1 cellular context compared by ENCODE assay signal in the genomic region with DNA sequence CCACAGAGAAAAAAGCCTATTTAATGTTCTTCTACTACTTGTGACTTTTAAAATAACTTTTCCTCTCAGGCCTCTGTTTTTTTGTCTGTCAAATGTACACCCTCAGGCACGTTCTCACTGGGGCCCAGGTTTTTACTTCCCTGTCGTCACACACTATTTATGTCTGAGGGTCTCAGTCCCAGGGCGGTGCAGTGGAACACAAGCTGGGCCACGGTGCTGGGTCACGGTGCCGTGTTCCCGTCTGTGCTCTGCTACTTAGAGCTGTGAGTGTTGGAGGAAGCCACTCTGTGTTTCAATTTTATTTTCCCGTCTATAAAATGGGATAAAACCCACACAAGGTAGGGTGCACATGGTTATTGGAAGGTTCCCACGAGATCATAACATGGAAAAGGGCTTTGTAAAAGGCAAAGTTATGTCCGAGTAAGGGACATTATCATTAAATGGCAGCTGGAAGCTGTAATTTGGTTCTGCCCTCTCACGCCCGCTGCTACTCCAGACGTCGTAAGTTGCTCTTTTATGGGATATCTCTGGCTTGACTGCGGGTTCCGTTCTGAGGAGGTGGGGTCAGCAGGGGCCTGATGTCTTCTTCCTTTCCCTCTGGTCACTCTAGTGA.
TF ChIP-seq lines count a peak whose summit lies in the region.

No MANE protein-coding gene starts in this region.

TF ChIP-seq in K562, 482 proteins besides CTCF, POLR2A, EP300 and RAD21 (continued from another document and continues in another):
- TF ChIP-seq AFF1 (IDR thresholded peaks at IDR 0.05; ENCODE audit: low read depth in 1 of 2, partially characterized antibody in 2 of 2): peak; percentile 38 to 40
- TF ChIP-seq, protein P1, sequence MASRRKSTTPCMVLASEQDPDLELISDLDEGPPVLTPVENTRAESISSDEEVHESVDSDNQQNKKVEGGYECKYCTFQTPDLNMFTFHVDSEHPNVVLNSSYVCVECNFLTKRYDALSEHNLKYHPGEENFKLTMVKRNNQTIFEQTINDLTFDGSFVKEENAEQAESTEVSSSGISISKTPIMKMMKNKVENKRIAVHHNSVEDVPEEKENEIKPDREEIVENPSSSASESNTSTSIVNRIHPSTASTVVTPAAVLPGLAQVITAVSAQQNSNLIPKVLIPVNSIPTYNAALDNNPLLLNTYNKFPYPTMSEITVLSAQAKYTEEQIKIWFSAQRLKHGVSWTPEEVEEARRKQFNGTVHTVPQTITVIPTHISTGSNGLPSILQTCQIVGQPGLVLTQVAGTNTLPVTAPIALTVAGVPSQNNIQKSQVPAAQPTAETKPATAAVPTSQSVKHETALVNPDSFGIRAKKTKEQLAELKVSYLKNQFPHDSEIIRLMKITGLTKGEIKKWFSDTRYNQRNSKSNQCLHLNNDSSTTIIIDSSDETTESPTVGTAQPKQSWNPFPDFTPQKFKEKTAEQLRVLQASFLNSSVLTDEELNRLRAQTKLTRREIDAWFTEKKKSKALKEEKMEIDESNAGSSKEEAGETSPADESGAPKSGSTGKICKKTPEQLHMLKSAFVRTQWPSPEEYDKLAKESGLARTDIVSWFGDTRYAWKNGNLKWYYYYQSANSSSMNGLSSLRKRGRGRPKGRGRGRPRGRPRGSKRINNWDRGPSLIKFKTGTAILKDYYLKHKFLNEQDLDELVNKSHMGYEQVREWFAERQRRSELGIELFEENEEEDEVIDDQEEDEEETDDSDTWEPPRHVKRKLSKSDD (conservative IDR thresholded peaks at IDR 0.05; ENCODE audit: low read length): no peak
- peak; percentile 54 for TF ChIP-seq BRD9 (IDR thresholded peaks at IDR 0.05; ENCODE audit: low read depth, partially characterized antibody)
- no peak for TF ChIP-seq DMBX1 (CRISPR knock-in tag; IDR thresholded peaks at IDR 0.05; ENCODE audit: borderline replicate concordance)
- TF ChIP-seq ZNF431 (CRISPR knock-in tag; IDR thresholded peaks at IDR 0.05): no peak
- TF ChIP-seq, protein P2, sequence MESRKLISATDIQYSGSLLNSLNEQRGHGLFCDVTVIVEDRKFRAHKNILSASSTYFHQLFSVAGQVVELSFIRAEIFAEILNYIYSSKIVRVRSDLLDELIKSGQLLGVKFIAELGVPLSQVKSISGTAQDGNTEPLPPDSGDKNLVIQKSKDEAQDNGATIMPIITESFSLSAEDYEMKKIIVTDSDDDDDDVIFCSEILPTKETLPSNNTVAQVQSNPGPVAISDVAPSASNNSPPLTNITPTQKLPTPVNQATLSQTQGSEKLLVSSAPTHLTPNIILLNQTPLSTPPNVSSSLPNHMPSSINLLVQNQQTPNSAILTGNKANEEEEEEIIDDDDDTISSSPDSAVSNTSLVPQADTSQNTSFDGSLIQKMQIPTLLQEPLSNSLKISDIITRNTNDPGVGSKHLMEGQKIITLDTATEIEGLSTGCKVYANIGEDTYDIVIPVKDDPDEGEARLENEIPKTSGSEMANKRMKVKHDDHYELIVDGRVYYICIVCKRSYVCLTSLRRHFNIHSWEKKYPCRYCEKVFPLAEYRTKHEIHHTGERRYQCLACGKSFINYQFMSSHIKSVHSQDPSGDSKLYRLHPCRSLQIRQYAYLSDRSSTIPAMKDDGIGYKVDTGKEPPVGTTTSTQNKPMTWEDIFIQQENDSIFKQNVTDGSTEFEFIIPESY (CRISPR knock-in tag; IDR thresholded peaks at IDR 0.05): no peak
- TF ChIP-seq ZNF217 (CRISPR knock-in tag; IDR thresholded peaks at IDR 0.05): no peak
- peak; percentile 41; the same call in 1 of the 2 replicates for TF ChIP-seq ZNF449 (CRISPR knock-in tag; IDR thresholded peaks at IDR 0.05)
- TF ChIP-seq, protein P3, sequence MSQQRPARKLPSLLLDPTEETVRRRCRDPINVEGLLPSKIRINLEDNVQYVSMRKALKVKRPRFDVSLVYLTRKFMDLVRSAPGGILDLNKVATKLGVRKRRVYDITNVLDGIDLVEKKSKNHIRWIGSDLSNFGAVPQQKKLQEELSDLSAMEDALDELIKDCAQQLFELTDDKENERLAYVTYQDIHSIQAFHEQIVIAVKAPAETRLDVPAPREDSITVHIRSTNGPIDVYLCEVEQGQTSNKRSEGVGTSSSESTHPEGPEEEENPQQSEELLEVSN (IDR thresholded peaks at IDR 0.05; ENCODE audit: borderline replicate concordance in 1 of 2, extremely low read depth in 1 of 2, insufficient read depth in 1 of 2, insufficient read length in 1 of 2, low read depth in 1 of 2, low read length in 1 of 2, poor library complexity in 1 of 2, severe bottlenecking in 1 of 2): peak; percentile 41 to 61
- TF ChIP-seq NR2F6 (CRISPR knock-in tag; IDR thresholded peaks at IDR 0.05): no peak
- no peak for TF ChIP-seq SRF (CRISPR knock-in tag; IDR thresholded peaks at IDR 0.05)
- no peak for TF ChIP-seq ZNF507 (tag; conservative IDR thresholded peaks at IDR 0.05)
- no peak for TF ChIP-seq RBM25 (IDR thresholded peaks at IDR 0.05; ENCODE audit: low read depth, low read length, severe bottlenecking)
- no peak for TF ChIP-seq ZNF253 (CRISPR knock-in tag; conservative IDR thresholded peaks at IDR 0.05)
- peak; percentile 59; the same call in 1 of the 2 replicates for TF ChIP-seq HDAC2 (IDR thresholded peaks at IDR 0.05)
- TF ChIP-seq RBM39 (optimal IDR thresholded peaks at IDR 0.05; ENCODE audit: low read depth, low read length): peak; percentile 31
- TF ChIP-seq BRCA1 (IDR thresholded peaks at IDR 0.05): no peak
- no peak for TF ChIP-seq BRCA1 (CRISPR knock-in tag; IDR thresholded peaks at IDR 0.05)
- TF ChIP-seq SIN3A (IDR thresholded peaks at IDR 0.05; ENCODE audit: borderline replicate concordance in 2 of 2, control insufficient read depth in 1 of 2, low read depth in 2 of 2, low read length in 2 of 2): no peak
- TF ChIP-seq MBD2 (IDR thresholded peaks at IDR 0.05; ENCODE audit: borderline replicate concordance, low read depth): no peak
- peak; percentile 76 for TF ChIP-seq ZKSCAN3 (CRISPR knock-in tag; IDR thresholded peaks at IDR 0.05)
- no peak for TF ChIP-seq TBP (optimal IDR thresholded peaks at IDR 0.05; ENCODE audit: low read depth, low read length)
- TF ChIP-seq STAT5B (CRISPR knock-in tag; IDR thresholded peaks at IDR 0.05): 0 out of 2 replicates have a peak, but pooled peaks have one; percentile 16
- TF ChIP-seq JUN (IDR thresholded peaks at IDR 0.05; ENCODE audit: borderline replicate concordance, low read depth, low read length): no peak
- TF ChIP-seq JUN (CRISPR knock-in tag; IDR thresholded peaks at IDR 0.05; ENCODE audit: borderline replicate concordance): 0 out of 2 replicates have a peak, but pooled peaks have one; percentile 76
- TF ChIP-seq ZC3H8 (IDR thresholded peaks at IDR 0.05): no peak
- no peak for TF ChIP-seq ESRRB (CRISPR knock-in tag; IDR thresholded peaks at IDR 0.05; ENCODE audit: borderline replicate concordance)
- TF ChIP-seq MYBL2 (IDR thresholded peaks at IDR 0.05; ENCODE audit: low read depth): no peak
- TF ChIP-seq MYBL2 (CRISPR knock-in tag; IDR thresholded peaks at IDR 0.05; ENCODE audit: borderline replicate concordance): no peak
- no peak for TF ChIP-seq ZNF274 (IDR thresholded peaks at IDR 0.05; ENCODE audit: borderline replicate concordance, low read depth, low read length)
- no peak; the same call in 1 of the 2 replicates for TF ChIP-seq TFAP4 (CRISPR knock-in tag; IDR thresholded peaks at IDR 0.05; ENCODE audit: borderline replicate concordance)
- TF ChIP-seq HDAC8 (tag; IDR thresholded peaks at IDR 0.05): no peak
- no peak for TF ChIP-seq FOXK1 (CRISPR knock-in tag; IDR thresholded peaks at IDR 0.05; ENCODE audit: borderline replicate concordance)
- TF ChIP-seq JUND (IDR thresholded peaks at IDR 0.05; ENCODE audit: borderline replicate concordance, low read depth, low read length): no peak
- peak; percentile 44; the same call in 1 of the 3 replicates for TF ChIP-seq JUND (tag; IDR thresholded peaks at IDR 0.05; ENCODE audit: borderline replicate concordance, low read depth, low read length)
- TF ChIP-seq TEAD1 (CRISPR knock-in tag; IDR thresholded peaks at IDR 0.05): peak in 1 of 2 experiments; percentile 58; a peak in 2 of 4 replicates
- no peak for TF ChIP-seq ZFP30 (CRISPR knock-in tag; IDR thresholded peaks at IDR 0.05; ENCODE audit: borderline replicate concordance)
- no peak for TF ChIP-seq FOSL1 (tag; conservative IDR thresholded peaks at IDR 0.05)
- TF ChIP-seq NFIC (IDR thresholded peaks at IDR 0.05): no peak
- TF ChIP-seq BRD4 (IDR thresholded peaks at IDR 0.05): no peak; the same call in 1 of the 2 replicates
- no peak for TF ChIP-seq ZNF583 (CRISPR knock-in tag; IDR thresholded peaks at IDR 0.05)
- TF ChIP-seq ZBED1 (IDR thresholded peaks at IDR 0.05): 0 out of 2 replicates have a peak, but pooled peaks have one; percentile 26
- TF ChIP-seq EGR1 (conservative IDR thresholded peaks at IDR 0.05): no peak
- TF ChIP-seq ZNF766 (CRISPR knock-in tag; conservative IDR thresholded peaks at IDR 0.05): no peak
- no peak for TF ChIP-seq TFAM (CRISPR knock-in tag; conservative IDR thresholded peaks at IDR 0.05)
- TF ChIP-seq U2AF2 (optimal IDR thresholded peaks at IDR 0.05; ENCODE audit: low read depth, low read length): no peak
- TF ChIP-seq DEAF1 (CRISPR knock-in tag; IDR thresholded peaks at IDR 0.05): no peak
- TF ChIP-seq ZNF395 (CRISPR knock-in tag; IDR thresholded peaks at IDR 0.05): peak; percentile 74
- TF ChIP-seq FOXK2 (conservative IDR thresholded peaks at IDR 0.05 in 1 of 2, IDR thresholded peaks at IDR 0.05 in 1 of 2; ENCODE audit: low read depth in 2 of 2): no peak
- 0 out of 2 replicates have a peak, but pooled peaks have one; percentile 55 for TF ChIP-seq E2F3 (CRISPR knock-in tag; IDR thresholded peaks at IDR 0.05)
